ENCODE assay signal across 8 cellular contexts in genomic region chr5:132962429-132962928, GRCh38. TPM values are rescaled to one million over a fixed set of nuclear protein-coding genes. Genes with fewer than 3 reads are reported as not detected.
DNase-seq lines count a peak whose midpoint lies in the region; ATAC-seq, FAIRE-seq and TF ChIP-seq lines count a peak whose summit lies in the region.

No MANE protein-coding gene starts in this region.

- no peaks in the 10 kb centered on the region for H3K9me3 ChIP-seq in neutrophil

- no peaks in the 10 kb centered on the region for H3K27me3 ChIP-seq in neutrophil

- peak overlapping the region; percentile 95 for H3K27ac Mint-ChIP-seq in activated T-helper 2 cell treated with anti-CD3 and anti-CD28 coated beads, Interferon-gamma antibody, Interleukin-2, Interleukin-4, amounts not matched to agents 10 μg/mL and 5 μg/mL and 100 μg/mL, durations not matched to agents 14 hours and 24 hours and 36 hours

- no peaks in the 10 kb centered on the region for H3K9me3 Mint-ChIP-seq in activated T-helper 2 cell treated with anti-CD3 and anti-CD28 coated beads, Interferon-gamma antibody, Interleukin-2, Interleukin-4, amounts not matched to agents 10 μg/mL and 5 μg/mL and 100 μg/mL, durations not matched to agents 14 hours and 24 hours and 36 hours

- H3K4me3 Mint-ChIP-seq in activated T-helper 2 cell treated with anti-CD3 and anti-CD28 coated beads, Interferon-gamma antibody, Interleukin-2, Interleukin-4, amounts not matched to agents 10 μg/mL and 5 μg/mL and 100 μg/mL, durations not matched to agents 14 hours and 24 hours and 36 hours (ENCODE audit: low read depth): peak overlapping the region; percentile 93

- FAIRE-seq in GM18507 (lab: Jason Lieb, UNC): peak; percentile 26

- peak overlapping the region; percentile 64 to 99 for H3K4me3 ChIP-seq in neutrophil (ENCODE audit: low read depth in 1 of 2, low read length in 1 of 2)

- H3K4me1 Mint-ChIP-seq in activated T-helper 2 cell treated with anti-CD3 and anti-CD28 coated beads, Interferon-gamma antibody, Interleukin-2, Interleukin-4, amounts not matched to agents 10 μg/mL and 5 μg/mL and 100 μg/mL, durations not matched to agents 14 hours and 24 hours and 36 hours (ENCODE audit: low read depth): peaks cover 17% of the 10 kb centered on the region

- no peaks in the 10 kb centered on the region for H3K27me3 Mint-ChIP-seq in activated T-helper 2 cell treated with anti-CD3 and anti-CD28 coated beads, Interferon-gamma antibody, Interleukin-2, Interleukin-4, amounts not matched to agents 10 μg/mL and 5 μg/mL and 100 μg/mL, durations not matched to agents 14 hours and 24 hours and 36 hours (ENCODE audit: low read depth)

- DNase-seq in AML-193 (lab: John Stamatoyannopoulos, UW) (peak; percentile 34 to 42), GM18507 (ENCODE audit: extremely low spot score, insufficient read length, low read depth) (no peak), NCI-H510A (lab: John Stamatoyannopoulos, UW) (peak; percentile 5), globus pallidus (ENCODE audit: low spot score) (peak; percentile 67)
- DNase-seq in activated T-helper 2 cell treated with anti-CD3 and anti-CD28 coated beads, Interferon-gamma antibody, Interleukin-2, Interleukin-4, amounts not matched to agents 10 μg/mL and 5 μg/mL and 100 μg/mL, durations not matched to agents 14 hours and 24 hours and 36 hours (ENCODE audit: low spot score): no peak

- no peaks in the 10 kb centered on the region for H3K36me3 ChIP-seq in neutrophil

- peaks cover 23 to 25% of the 10 kb centered on the region in 2 experiments for H3K4me1 ChIP-seq in neutrophil (ENCODE audit: control insufficient read depth in 1 of 2, insufficient read depth in 1 of 2, low read depth in 1 of 2, low read length in 1 of 2)

- TF ChIP-seq CTCF in neutrophil (IDR thresholded peaks at IDR 0.05): no peak

- intact Hi-C loops in activated T-helper 2 cell treated with anti-CD3 and anti-CD28 coated beads, Interferon-gamma antibody, Interleukin-2, Interleukin-4, amounts not matched to agents 10 μg/mL and 5 μg/mL and 100 μg/mL, durations not matched to agents 14 hours and 24 hours and 36 hours (cut with micrococcal nuclease): loop anchor here (1.0 to 10.0 kb wide), 2 partner anchors 90 to 468 kb away; partner anchors contain the start of genes HSPA4 and IRF1

- peak overlapping the region; percentile 97 for H3K27ac ChIP-seq in neutrophil

- peaks cover 27% of the 10 kb centered on the region for H3K36me3 Mint-ChIP-seq in activated T-helper 2 cell treated with anti-CD3 and anti-CD28 coated beads, Interferon-gamma antibody, Interleukin-2, Interleukin-4, amounts not matched to agents 10 μg/mL and 5 μg/mL and 100 μg/mL, durations not matched to agents 14 hours and 24 hours and 36 hours (ENCODE audit: low read depth)

- ATAC-seq in GM19351 (IDR thresholded peaks at IDR 0.05; ENCODE audit: unreplicated experiment) (no peak), GM18517 (IDR thresholded peaks at IDR 0.05; ENCODE audit: unreplicated experiment) (no peak)

RNA-seq across cellular contexts. Expression of gene AFF4, which starts 1.0 kb away (rescaled TPM):
- total RNA-seq in activated T-helper 2 cell treated with anti-CD3 and anti-CD28 coated beads, Interferon-gamma antibody, Interleukin-2, Interleukin-4, amounts not matched to agents 10 μg/mL and 5 μg/mL and 100 μg/mL, durations not matched to agents 14 hours and 24 hours and 36 hours: 33.1 and 35.1 TPM in 2 replicates

Comparison
In these comparisons a context has a peak if more than half of its experiments do, and no peak if none do; other contexts are left out.
1. DNase-seq: peak in AML-193 (2 of 2), NCI-H510A (single experiment) and globus pallidus (single experiment); none in GM18507 (single experiment) and activated T-helper 2 cell treated with anti-CD3 and anti-CD28 coated beads, Interferon-gamma antibody, Interleukin-2, Interleukin-4, amounts not matched to agents 10 μg/mL and 5 μg/mL and 100 μg/mL, durations not matched to agents 14 hours and 24 hours and 36 hours (single experiment).